ENCODE assay signal across 14 cellular contexts in the genomic region with DNA sequence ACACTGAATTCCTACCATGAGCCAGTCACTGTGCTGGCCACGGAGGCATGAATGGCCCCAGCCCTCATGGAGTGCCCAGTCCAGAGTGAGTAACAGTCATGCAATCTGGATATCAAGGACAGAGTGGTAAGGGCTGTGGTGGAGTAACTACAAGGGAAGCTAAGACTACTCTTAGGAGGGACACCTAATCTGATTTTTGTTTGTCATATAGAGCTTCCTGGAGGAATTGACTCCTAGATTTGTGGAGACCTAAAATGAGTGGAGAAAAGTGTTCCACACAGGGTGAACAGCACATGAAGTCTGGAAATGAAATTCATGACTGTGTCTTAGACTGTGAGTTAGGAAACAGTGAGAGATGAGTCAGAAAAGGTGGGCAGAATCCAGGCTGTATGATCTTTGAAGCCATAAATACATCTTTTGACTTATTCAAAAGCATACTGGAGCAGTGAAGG.
DNase-seq lines count a peak whose midpoint lies in the region; ATAC-seq, FAIRE-seq and TF ChIP-seq lines count a peak whose summit lies in the region.
"Had no signal": no experiment of that assay in that cellular context is flagged by ENCODE, and none has a peak within 500 bp of the region (broad histone marks: within the 10 kb centered on the region; RNA-seq: fewer than 3 reads in every experiment).

No MANE protein-coding gene starts in this region.

- no peak for TF ChIP-seq EP300 in transverse colon (IDR thresholded peaks at IDR 0.05; ENCODE audit: low read depth)

- peaks cover 5 to 7% of the 10 kb centered on the region in 2 donors for H3K36me3 Mint-ChIP-seq in activated naive CD4-positive, alpha-beta T cell treated with anti-CD3 and anti-CD28 coated beads, Interleukin-2, amount 50 U/mL, for 72 hours
- no peaks in the 10 kb centered on the region for H3K36me3 Mint-ChIP-seq in astrocyte (ENCODE audit: low read depth, unreplicated experiment)

- H3K9me3 ChIP-seq in astrocyte (ENCODE audit: insufficient read depth, low read depth, low read length) (no peaks in the 10 kb centered on the region), transverse colon (no peaks in the 10 kb centered on the region)
- H3K9me3 ChIP-seq: BE2C had no signal

- peaks cover 0 to 10% of the 10 kb centered on the region in 2 donors for H3K9me3 Mint-ChIP-seq in activated naive CD4-positive, alpha-beta T cell treated with anti-CD3 and anti-CD28 coated beads, Interleukin-2, amount 50 U/mL, for 72 hours
- H3K9me3 Mint-ChIP-seq in astrocyte (ENCODE audit: unreplicated experiment): no peaks in the 10 kb centered on the region

- in situ Hi-C loops in transverse colon (cut with MboI; ENCODE audit: low pct_ligation_motif_present in 1 of 4, low pct_unique_long_range_greater_than_20kb in 1 of 4, low sequenced_read_pairs in 3 of 4): no loop called here

- WGBS in transverse colon (ENCODE audit: low coverage in 1 of 2), 2 donors: 74% methylated on average over 1 of the region's 1 CpG; no CpG with 5 or more reads in 1 of the 2 donors

- no peaks in the 10 kb centered on the region for H4K20me1 ChIP-seq in astrocyte (ENCODE audit: insufficient read depth, low read length)

- peak overlapping the region; percentile 21 for H3K4me2 ChIP-seq in astrocyte (ENCODE audit: low read length)

- H3K27ac Mint-ChIP-seq in activated naive CD4-positive, alpha-beta T cell treated with anti-CD3 and anti-CD28 coated beads, Interleukin-2, amount 50 U/mL, for 72 hours: peak overlapping the region; percentile 27 to 51
- H3K27ac Mint-ChIP-seq in astrocyte (ENCODE audit: unreplicated experiment): no peak overlapping the region

- H3K4me1 ChIP-seq in astrocyte (ENCODE audit: insufficient read depth, low read length) (peaks cover 8% of the 10 kb centered on the region), transverse colon (peaks cover 0 to 30% (median 14%) of the 10 kb centered on the region in 4 donors)
- H3K4me1 ChIP-seq: BE2C had no signal

- intact Hi-C loops in transverse colon (cut with DNase I; ENCODE audit: low total_unique reads): no loop called here

- TF ChIP-seq POLR2A in transverse colon (IDR thresholded peaks at IDR 0.05): no peak

- H3K4me3 ChIP-seq in astrocyte (ENCODE audit: insufficient read depth, low read depth, low read length) (no peak overlapping the region), transverse colon (no peak overlapping the region)
- H3K4me3 ChIP-seq: dorsolateral prefrontal cortex had no signal

- FAIRE-seq in astrocyte (lab: Jason Lieb, UNC): peak; percentile 39

- H3K9ac ChIP-seq in astrocyte (ENCODE audit: low read length): no peak overlapping the region

- no peaks in the 10 kb centered on the region for H3K27me3 ChIP-seq in astrocyte (ENCODE audit: insufficient read depth, low read length)
- no peaks in the 10 kb centered on the region for H3K27me3 ChIP-seq in transverse colon
- H3K27me3 ChIP-seq: BE2C, dorsolateral prefrontal cortex had no signal

- peak overlapping the region; percentile 35 for H2AFZ ChIP-seq in astrocyte (ENCODE audit: low read depth, low read length)

- TF ChIP-seq CTCF in astrocyte (IDR thresholded peaks at IDR 0.05; ENCODE audit: insufficient read depth, low read depth, low read length): no peak
- no peak for TF ChIP-seq CTCF in transverse colon (IDR thresholded peaks at IDR 0.05)

- no peaks in the 10 kb centered on the region for H3K79me2 ChIP-seq in astrocyte (ENCODE audit: insufficient read depth, low read length)

- no peak for DNase-seq in activated naive CD4-positive, alpha-beta T cell treated with anti-CD3 and anti-CD28 coated beads, Interleukin-2, amount 50 U/mL, for 72 hours (ENCODE audit: low spot score in 2 of 2)
- no peak for DNase-seq in activated naive CD4-positive, alpha-beta T cell (lab: John Stamatoyannopoulos, UW)
- peak; percentile 79 for DNase-seq in astrocyte (ENCODE audit: low read depth)
- DNase-seq in hepatic stellate cell (ENCODE audit: low spot score): peak; percentile 30
- no peak for DNase-seq in transverse colon
- no peak for DNase-seq in NCI-H2171 treated with DMSO at 0.1 percent for 48 hours (lab: John Stamatoyannopoulos, UW)
- no peak for DNase-seq in NCI-H82 treated with DMSO at 0.1 percent for 48 hours (lab: John Stamatoyannopoulos, UW; ENCODE audit: unreplicated experiment)
- no peak for DNase-seq in NCI-H446 (lab: John Stamatoyannopoulos, UW)
- DNase-seq: BE2C, dorsolateral prefrontal cortex, NCI-H1694, T1000 had no signal

- H3K36me3 ChIP-seq in astrocyte (ENCODE audit: insufficient read depth, low read length): no peaks in the 10 kb centered on the region
- H3K36me3 ChIP-seq in transverse colon: no peaks in the 10 kb centered on the region
- H3K36me3 ChIP-seq: BE2C had no signal

- H3K27ac ChIP-seq in astrocyte (ENCODE audit: low read depth, low read length): no peak overlapping the region
- H3K27ac ChIP-seq in transverse colon: peak overlapping the region; percentile 43 to 61 (median 50)
- H3K27ac ChIP-seq: HL-60 had no signal

- no peaks in the 10 kb centered on the region for H3K27me3 Mint-ChIP-seq in astrocyte (ENCODE audit: low read depth, unreplicated experiment)

- H3K4me1 Mint-ChIP-seq in astrocyte (ENCODE audit: low read depth, unreplicated experiment): peaks cover 9% of the 10 kb centered on the region

- H3K4me3 Mint-ChIP-seq in astrocyte (ENCODE audit: unreplicated experiment): no peak overlapping the region
- H3K4me3 Mint-ChIP-seq: activated T-helper 1 cell treated with anti-CD3 and anti-CD28 coated beads, Interleukin-12 subunit alpha, Interleukin-12 subunit beta, Interleukin-2, Interleukin-4 antibody, amounts not matched to agents 30 ng/mL and 10 ng/mL and 1 ng/mL, durations not matched to agents 14 hours and 24 hours and 36 hours had no signal

- ATAC-seq in activated naive CD4-positive, alpha-beta T cell treated with anti-CD3 and anti-CD28 coated beads, Interleukin-2, amount 50 U/mL, for 72 hours: peak; percentile 94 to 98

Comparison
In these comparisons a context has a peak if more than half of its experiments do, and no peak if none do; other contexts are left out.
1. DNase-seq: peak in astrocyte (single experiment) and hepatic stellate cell (single experiment); none in activated naive CD4-positive, alpha-beta T cell treated with anti-CD3 and anti-CD28 coated beads, Interleukin-2, amount 50 U/mL, for 72 hours (0 of 2), activated naive CD4-positive, alpha-beta T cell (0 of 4), transverse colon (single experiment), NCI-H2171 treated with DMSO at 0.1 percent for 48 hours (single experiment), NCI-H82 treated with DMSO at 0.1 percent for 48 hours (single experiment) and NCI-H446 (0 of 2).